ENCODE assay signal across 8 cellular contexts in the genomic region with DNA sequence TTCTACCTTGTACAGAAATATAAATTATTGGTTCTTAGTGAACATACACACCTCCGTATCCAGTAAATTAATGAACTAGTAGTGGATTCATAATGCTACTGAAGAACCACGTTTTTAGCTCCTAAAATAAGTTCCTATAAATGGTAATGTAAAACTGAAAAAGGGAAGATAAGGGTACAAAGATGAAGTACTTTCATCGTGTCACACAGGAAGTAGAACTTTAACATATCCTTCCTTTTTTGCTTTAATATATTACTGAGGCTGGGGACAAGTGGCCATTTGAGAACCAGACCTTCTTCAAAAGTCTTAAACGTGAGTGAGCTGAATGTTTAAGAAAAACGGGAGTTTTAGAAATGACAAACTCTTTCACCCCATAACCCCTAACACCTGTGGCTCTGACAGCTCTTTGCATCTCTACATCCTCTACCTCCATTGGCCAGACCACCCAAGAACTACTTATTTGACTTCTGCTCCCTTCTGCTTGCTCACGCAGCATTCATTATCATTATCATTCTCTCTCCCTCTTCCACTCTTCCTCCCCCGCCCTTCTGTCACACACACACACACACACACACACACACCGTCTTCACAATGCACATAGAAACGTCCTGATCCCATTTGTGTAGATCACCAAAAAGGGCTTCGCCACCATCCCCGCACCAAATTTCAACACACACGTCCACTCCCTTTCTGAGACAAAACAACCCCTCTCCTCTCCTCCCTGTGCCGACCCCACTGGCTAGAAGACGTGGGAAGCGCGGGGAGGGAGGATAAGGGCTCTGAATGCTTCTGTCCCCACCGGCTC. TPM values are rescaled to one million over a fixed set of nuclear protein-coding genes. Genes with fewer than 3 reads are reported as not detected.
DNase-seq lines count a peak whose midpoint lies in the region; ATAC-seq and TF ChIP-seq lines count a peak whose summit lies in the region.

No MANE protein-coding gene starts in this region.

- peak; percentile 12 for ATAC-seq in HG02970 (IDR thresholded peaks at IDR 0.05; ENCODE audit: low FRiP score, unreplicated experiment)
- peak; percentile 13; the same call in 1 of the 3 replicates for ATAC-seq in RWPE2 (ENCODE audit: low read depth)
- ATAC-seq in lung (ENCODE audit: insufficient read depth, low FRiP score), result peak; percentile 0
- no peak for ATAC-seq in HG03095 (IDR thresholded peaks at IDR 0.05; ENCODE audit: unreplicated experiment)

- WGBS in lung, 2 donors, result 1 to 3% methylated on average over 16 to 17 of the region's 17 CpGs
- WGBS in testis, 2 donors, result 6 to 7% methylated on average over 17 of the region's 17 CpGs

- H3K36me3 Mint-ChIP-seq in chondrocyte (ENCODE audit: low read depth), result peaks cover 2% of the 10 kb centered on the region

- no peak for TF ChIP-seq CTCF in RWPE2 (IDR thresholded peaks at IDR 0.05; ENCODE audit: poor library complexity, severe bottlenecking)
- no peak for TF ChIP-seq CTCF in chondrocyte (IDR thresholded peaks at IDR 0.05)
- TF ChIP-seq CTCF in lung (IDR thresholded peaks at IDR 0.05; ENCODE audit: control extremely low read depth, extremely low read depth), result no peak
- TF ChIP-seq CTCF in testis (IDR thresholded peaks at IDR 0.05), result no peak

- H3K27me3 ChIP-seq in RWPE2 (ENCODE audit: insufficient read depth, poor library complexity, severe bottlenecking) (no peaks in the 10 kb centered on the region), lung (ENCODE audit: control insufficient read depth, insufficient read depth) (no peaks in the 10 kb centered on the region), testis (no peaks in the 10 kb centered on the region)

- DNase-seq in A172 (ENCODE audit: low spot score) (peak; percentile 30), G401 (ENCODE audit: low spot score) (peak; percentile 53), RWPE2 (ENCODE audit: low spot score) (no peak), chondrocyte (ENCODE audit: low spot score) (no peak), lung (ENCODE audit: low spot score) (no peak), testis (no peak)

- H3K36me3 ChIP-seq in RWPE2 (ENCODE audit: low read depth) (no peaks in the 10 kb centered on the region), lung (ENCODE audit: control insufficient read depth in 2 of 2, insufficient read depth in 2 of 2, low read length in 2 of 2) (no peaks in the 10 kb centered on the region), testis (ENCODE audit: low read depth, missing control alignments) (no peaks in the 10 kb centered on the region)

- H3K4me3 ChIP-seq in RWPE2 (ENCODE audit: severe bottlenecking) (peak overlapping the region; percentile 48), lung (peak overlapping the region; percentile 63), testis (peak overlapping the region; percentile 76 to 80)

- peak overlapping the region; percentile 77 for H3K27ac ChIP-seq in RWPE2 (ENCODE audit: poor library complexity, severe bottlenecking)
- H3K27ac ChIP-seq in lung (ENCODE audit: low read depth in 1 of 2, low read length in 1 of 2), result peak overlapping the region; percentile 37 to 99
- peak overlapping the region; percentile 83 to 89 for H3K27ac ChIP-seq in testis

- no peak for TF ChIP-seq POLR2A in testis (IDR thresholded peaks at IDR 0.05)

- H3K9me3 ChIP-seq in RWPE2 (ENCODE audit: severe bottlenecking), result no peaks in the 10 kb centered on the region
- no peaks in the 10 kb centered on the region for H3K9me3 ChIP-seq in lung (ENCODE audit: control insufficient read depth in 2 of 2, insufficient read depth in 1 of 2, low read length in 1 of 2)
- H3K9me3 ChIP-seq in testis, result no peaks in the 10 kb centered on the region

- H3K4me1 ChIP-seq in RWPE2 (ENCODE audit: insufficient read depth, poor library complexity, severe bottlenecking), result peaks cover 44% of the 10 kb centered on the region
- H3K4me1 ChIP-seq in lung (ENCODE audit: control insufficient read depth in 2 of 2, insufficient read depth in 2 of 2, low read length in 2 of 2), result no peaks in the 10 kb centered on the region
- peaks cover 2% of the 10 kb centered on the region for H3K4me1 ChIP-seq in testis

- peaks cover 5% of the 10 kb centered on the region for H3K9me3 Mint-ChIP-seq in chondrocyte (ENCODE audit: low read depth)

- in situ Hi-C loops in G401 (cut with HindIII; ENCODE audit: low sequenced_read_pairs), result no loop called here

- peaks cover 51% of the 10 kb centered on the region for H3K27me3 Mint-ChIP-seq in chondrocyte (ENCODE audit: low read depth)

- peak overlapping the region; percentile 94 for H3K27ac Mint-ChIP-seq in chondrocyte (ENCODE audit: unreplicated experiment)

- H3K4me3 Mint-ChIP-seq in chondrocyte (ENCODE audit: unreplicated experiment), result peak overlapping the region; percentile 95

- peaks cover 21% of the 10 kb centered on the region for H3K4me1 Mint-ChIP-seq in chondrocyte (ENCODE audit: low read depth)

- intact Hi-C loops in testis (cut with DNase I; ENCODE audit: low total_unique reads), result no loop called here

RNA-seq across cellular contexts. Expression of a gene that starts 0.7 kb away (rescaled TPM):
- total RNA-seq in A172 (2014; rRNA removed; shearing (Covaris generic)), result 33.7 and 36.4 TPM in 2 replicates
- 3.0 and 16.2 TPM in 2 replicates for total RNA-seq in G401 (2014; rRNA removed; shearing (Covaris generic))
- total RNA-seq in chondrocyte (4.8 to 10.1 TPM (median 5.8 TPM) in 3 replicates), lung (10 to 100 TPM; 37.7 to 40.1 TPM), testis (10 to 100 TPM; 33.1 to 33.9 TPM)
- polyA plus RNA-seq in lung (10 to 100 TPM in 1 of 2 donors, 1 to 10 TPM in 1; 9.2 to 33.9 TPM), testis (ENCODE audit: insufficient read depth, low read depth, low replicate concordance) (43.6 TPM)

Comparison
In these comparisons a context has a peak if more than half of its experiments do, and no peak if none do; other contexts are left out.
1. DNase-seq: peak in A172 (single experiment) and G401 (single experiment); none in RWPE2 (single experiment), chondrocyte (single experiment), lung (single experiment) and testis (single experiment).
2. Peak in every context shown above with its lines, with median percentiles within 50 percentile points of each other: H3K27ac ChIP-seq and H3K4me3 ChIP-seq.